In genomic region chr16:50065241-50065623, GRCh38 we compare ENCODE assay signal across 8 cellular contexts. TPM values are rescaled to one million over a fixed set of nuclear protein-coding genes. Genes with fewer than 3 reads are reported as not detected.
DNase-seq lines count a peak whose midpoint lies in the region; ATAC-seq, FAIRE-seq and TF ChIP-seq lines count a peak whose summit lies in the region.

No MANE protein-coding gene starts in this region.

- no peak for TF ChIP-seq EP300 in H1 (IDR thresholded peaks at IDR 0.05; ENCODE audit: borderline replicate concordance in 1 of 2, low read depth in 2 of 2, low read length in 2 of 2)

- H4K5ac ChIP-seq in H1 (ENCODE audit: insufficient read length, low read depth, low read length): no peak overlapping the region

- TF ChIP-seq POLR2A in H1 (IDR thresholded peaks at IDR 0.05; ENCODE audit: control extremely low read depth in 1 of 2, low read depth in 2 of 2, low read length in 2 of 2): no peak

- peak overlapping the region; percentile 58; the same call in 1 of the 2 replicates for H3K9ac ChIP-seq in OCI-LY3 (ENCODE audit: low read length)
- H3K9ac ChIP-seq in H1 (replicated peaks in 1 of 4; ENCODE audit: extremely low read depth in 1 of 4, low read depth in 3 of 4, low read length in 3 of 4): no peak overlapping the region
- H3K9ac ChIP-seq in trophoblast cell (ENCODE audit: low read length): no peak overlapping the region

- H3K23me2 ChIP-seq in H1 (ENCODE audit: low read depth, low read length): peaks cover 10% of the 10 kb centered on the region

- H4K20me1 ChIP-seq in OCI-LY3 (ENCODE audit: insufficient read depth, low read length): 0 out of 2 replicates have a peak, but pooled peaks cover 9% of the 10 kb centered on the region
- H4K20me1 ChIP-seq in H1 (replicated peaks in 1 of 2; ENCODE audit: control insufficient read depth in 1 of 2, insufficient read depth in 2 of 2, low read length in 2 of 2): peaks cover 0 to 2% of the 10 kb centered on the region in 2 experiments

- DNase-seq in Calu3: no peak
- no peak for DNase-seq in H1 (ENCODE audit: low read depth in 1 of 2, low spot score in 2 of 2)
- no peak for DNase-seq in trophoblast cell
- no peak for DNase-seq in urothelium cell line (ENCODE audit: low spot score)
- DNase-seq in GM13976 (ENCODE audit: low spot score): no peak
- no peak for DNase-seq in NCI-H1436 (lab: John Stamatoyannopoulos, UW)

- TF ChIP-seq CTCF in Calu3 (IDR thresholded peaks at IDR 0.05; ENCODE audit: unreplicated experiment) (no peak), OCI-LY3 (IDR thresholded peaks at IDR 0.05; ENCODE audit: low read depth, low read length) (no peak), H1 (IDR thresholded peaks at IDR 0.05; ENCODE audit: control extremely low read depth in 1 of 3, insufficient read depth in 1 of 3, low read depth in 1 of 3, low read length in 3 of 3) (no peak), GM13976 (IDR thresholded peaks at IDR 0.05; ENCODE audit: borderline replicate concordance, control extremely low read depth, extremely low read depth, insufficient read depth, missing control alignments) (no peak)

- H3K9me3 Mint-ChIP-seq in Calu3 (ENCODE audit: low read depth, unreplicated experiment): no peaks in the 10 kb centered on the region

- H2AFZ ChIP-seq in OCI-LY3 (ENCODE audit: low read depth, low read length) (peak overlapping the region; percentile 90), H1 (ENCODE audit: low read length) (peak overlapping the region; percentile 78; the same call in 1 of the 2 replicates), trophoblast cell (ENCODE audit: insufficient read depth, low read length, poor library complexity) (peak overlapping the region; percentile 56)

- peak overlapping the region; percentile 62; the same call in 1 of the 2 replicates for H4K8ac ChIP-seq in H1 (ENCODE audit: extremely low read depth, insufficient read depth, low read length)
- peak overlapping the region; percentile 87 for H4K8ac ChIP-seq in trophoblast cell (ENCODE audit: low read depth, low read length)

- H3K23ac ChIP-seq in H1 (ENCODE audit: insufficient read length): no peak overlapping the region
- H3K23ac ChIP-seq in trophoblast cell (ENCODE audit: low read length): no peak overlapping the region

- POLR2A ChIA-PET in H1 (lab: Charles Lee; ENCODE audit: partially characterized antibody): interaction anchor here (1.3 kb wide), 1 partner anchor 40 kb away, joined by 5 read pairs; the partner anchor contains the start of gene CNEP1R1

- H3K4me3 Mint-ChIP-seq in Calu3 (ENCODE audit: low read depth, unreplicated experiment): peak overlapping the region; percentile 75

- H3K4me1 Mint-ChIP-seq in Calu3 (ENCODE audit: low read depth, unreplicated experiment): peaks cover 25% of the 10 kb centered on the region

- no peak overlapping the region for H2BK15ac ChIP-seq in H1 (ENCODE audit: low read length)

- H3K27ac ChIP-seq in OCI-LY3 (ENCODE audit: low read length): no peak overlapping the region
- no peak overlapping the region for H3K27ac ChIP-seq in H1 (ENCODE audit: low read depth, low read length)
- H3K27ac ChIP-seq in trophoblast cell (ENCODE audit: low read depth, low read length): no peak overlapping the region

- H2AK5ac ChIP-seq in H1 (ENCODE audit: low read depth, low read length) (peak overlapping the region; percentile 1; the same call in 1 of the 2 replicates), trophoblast cell (ENCODE audit: low read length) (no peak overlapping the region)

- CTCF ChIA-PET in Calu3 (lab: Charles Lee) (interaction anchor here (0.6 to 3.4 kb wide), 6 partner anchors 29 to 145 kb away, joined by 3 to 32 read pairs (median 5); partner anchors contain the start of gene CNEP1R1), H1 (lab: Charles Lee; ENCODE audit: partially characterized antibody) (interaction anchor here (4.5 kb wide), 1 partner anchor 41 kb away, joined by 26 read pairs; the partner anchor contains the start of gene CNEP1R1)

- H3K4me1 ChIP-seq in OCI-LY3 (ENCODE audit: low read length) (peaks cover 8% of the 10 kb centered on the region), H1 (replicated peaks in 1 of 4; ENCODE audit: control insufficient read depth in 3 of 4, insufficient read depth in 4 of 4, low read length in 3 of 4) (peaks cover 0 to 9% (median 3%) of the 10 kb centered on the region in 4 experiments; a peak in 5 of 7 replicates), trophoblast cell (ENCODE audit: control insufficient read depth in 1 of 2, insufficient read depth in 2 of 2, low read length in 2 of 2) (peaks cover 3 to 7% of the 10 kb centered on the region in 2 experiments)

- H2BK12ac ChIP-seq in H1 (ENCODE audit: low read depth, low read length): no peak overlapping the region
- no peak overlapping the region for H2BK12ac ChIP-seq in trophoblast cell (ENCODE audit: low read length)

- intact Hi-C loops in Calu3 (cut with micrococcal nuclease; ENCODE audit: unreplicated experiment): loop anchor here (5.0 kb wide), 1 partner anchor 147 kb away; no protein-coding TSS in a partner anchor

- WGBS in H1 (ENCODE audit: extremely low coverage in 1 of 2, insufficient coverage in 1 of 2, insufficient read length in 1 of 2, insufficient replicate concordance in 2 of 2, low coverage in 1 of 2, low lambda C conversion rate in 2 of 2, missing lambda C conversion rate in 1 of 2), 2 experiments: 75% methylated on average over 8 of the region's 8 CpGs; no CpG with 5 or more reads in 1 of the 2 experiments
- WGBS in trophoblast cell (ENCODE audit: extremely low coverage, insufficient coverage, insufficient read length): no CpG with 5 or more reads among the region's 8 CpGs

- H2BK120ac ChIP-seq in H1 (replicated peaks; ENCODE audit: low read depth, low read length) (no peak overlapping the region), trophoblast cell (ENCODE audit: insufficient read depth, low read length, poor library complexity) (peak overlapping the region; percentile 20)

- H3K36me3 ChIP-seq in OCI-LY3 (replicated peaks; ENCODE audit: low read depth, low read length) (peaks cover 19% of the 10 kb centered on the region), H1 (ENCODE audit: control insufficient read depth in 2 of 4, insufficient read depth in 4 of 4, low read length in 3 of 4) (peaks cover 2 to 16% (median 11%) of the 10 kb centered on the region in 4 experiments; a peak in 4 of 8 replicates), trophoblast cell (ENCODE audit: control insufficient read depth in 1 of 2, insufficient read depth in 2 of 2, low read length in 2 of 2) (peaks cover 3 to 6% of the 10 kb centered on the region in 2 experiments)

- H3K27ac Mint-ChIP-seq in Calu3 (ENCODE audit: unreplicated experiment): peak overlapping the region; percentile 42

- H3K9me3 ChIP-seq in OCI-LY3 (ENCODE audit: insufficient read depth, low read length): no peaks in the 10 kb centered on the region
- no peaks in the 10 kb centered on the region for H3K9me3 ChIP-seq in H1 (ENCODE audit: insufficient read depth in 2 of 2, low read depth in 1 of 2, low read length in 1 of 2)
- no peaks in the 10 kb centered on the region for H3K9me3 ChIP-seq in trophoblast cell (ENCODE audit: insufficient read depth, low read depth, low read length)

- H3K56ac ChIP-seq in H1 (replicated peaks; ENCODE audit: insufficient read length, low read depth, low read length): no peak overlapping the region

- H3K79me1 ChIP-seq in H1 (ENCODE audit: low read depth, low read length): no peaks in the 10 kb centered on the region
- H3K79me1 ChIP-seq in trophoblast cell (ENCODE audit: low read length): peaks cover 6% of the 10 kb centered on the region

- no peak overlapping the region for H3K4ac ChIP-seq in H1 (replicated peaks; ENCODE audit: insufficient read length, low read depth, low read length)
- H3K4ac ChIP-seq in trophoblast cell (ENCODE audit: low read depth, low read length): no peak overlapping the region

- peak overlapping the region; percentile 99 for H3K4me3 ChIP-seq in OCI-LY3 (ENCODE audit: low read length)
- H3K4me3 ChIP-seq in H1 (ENCODE audit: extremely low read depth in 1 of 4, insufficient read depth in 2 of 4, low read depth in 3 of 4, low read length in 4 of 4): peak overlapping the region; percentile 11 to 77 (median 20); a peak in 4 of 8 replicates
- H3K4me3 ChIP-seq in trophoblast cell (ENCODE audit: low read depth, low read length): no peak overlapping the region

- H3K36me3 Mint-ChIP-seq in Calu3 (ENCODE audit: insufficient read depth, unreplicated experiment): peaks cover 34% of the 10 kb centered on the region

- TSS peak; percentile 64 for BruUV-seq in Calu3 (replicated peaks; lab: Mats Ljungman, UMichigan)

- H4K12ac ChIP-seq in trophoblast cell (ENCODE audit: low read depth, low read length): peak overlapping the region; percentile 58

- H3K79me2 ChIP-seq in OCI-LY3 (ENCODE audit: low read length) (peaks cover 16% of the 10 kb centered on the region), H1 (ENCODE audit: control insufficient read depth in 1 of 2, insufficient read depth in 2 of 2, low read length in 2 of 2) (peaks cover 0 to 18% of the 10 kb centered on the region in 2 experiments; a peak in 2 of 4 replicates), trophoblast cell (ENCODE audit: control insufficient read depth, insufficient read depth, low read length, poor library complexity) (peaks cover 8% of the 10 kb centered on the region)

- H3K27me3 ChIP-seq in OCI-LY3 (ENCODE audit: low read depth, low read length) (no peaks in the 10 kb centered on the region), H1 (replicated peaks in 1 of 4; ENCODE audit: control insufficient read depth in 3 of 4, extremely low read depth in 1 of 4, insufficient read depth in 3 of 4, low read length in 3 of 4) (no peaks in the 10 kb centered on the region), trophoblast cell (ENCODE audit: insufficient read depth, low read length) (no peaks in the 10 kb centered on the region)

- no peak for ATAC-seq in HG03571 (IDR thresholded peaks at IDR 0.05; ENCODE audit: unreplicated experiment)

- peak overlapping the region; percentile 97 for H3K4me2 ChIP-seq in OCI-LY3 (ENCODE audit: low read length)
- peak overlapping the region; percentile 82 to 94; a peak in 3 of 4 replicates for H3K4me2 ChIP-seq in H1 (ENCODE audit: insufficient read depth in 1 of 2, low read depth in 2 of 2, low read length in 2 of 2)
- H3K4me2 ChIP-seq in trophoblast cell (ENCODE audit: low read length): peak overlapping the region; percentile 44

- in situ Hi-C loops in GM13976 (cut with MboI; ENCODE audit: low sequenced_read_pairs, unreplicated experiment): no loop called here

- no peak for TF ChIP-seq RAD21 in H1 (IDR thresholded peaks at IDR 0.05 in 1 of 2, conservative IDR thresholded peaks at IDR 0.05 in 1 of 2; ENCODE audit: low read depth in 2 of 2, low read length in 2 of 2)

- H3K27me3 Mint-ChIP-seq in Calu3 (ENCODE audit: unreplicated experiment): no peaks in the 10 kb centered on the region

- FAIRE-seq in H1 (lab: Jason Lieb, UNC): no peak
- FAIRE-seq in urothelium cell line (lab: Jason Lieb, UNC): no peak

- no peak overlapping the region for H4K91ac ChIP-seq in H1 (replicated peaks; ENCODE audit: insufficient read length, low read length)
- peak overlapping the region; percentile 55 for H4K91ac ChIP-seq in trophoblast cell (ENCODE audit: low read depth, low read length)

- no peak overlapping the region for H3K14ac ChIP-seq in H1 (ENCODE audit: insufficient read length)
- H3K14ac ChIP-seq in trophoblast cell (ENCODE audit: low read length): no peak overlapping the region

- 0 out of 2 replicates have a peak overlapping the region, but pooled peaks have one; percentile 93 for H2BK20ac ChIP-seq in H1 (ENCODE audit: low read length)

- H2BK5ac ChIP-seq in H1 (ENCODE audit: low read depth, low read length) (no peak overlapping the region), trophoblast cell (ENCODE audit: low read depth, low read length, poor library complexity) (no peak overlapping the region)

- H3K18ac ChIP-seq in H1 (ENCODE audit: extremely low read depth, low read length) (no peak overlapping the region), trophoblast cell (ENCODE audit: low read length) (peak overlapping the region; percentile 57)

RNA-seq across cellular contexts. Expression of gene HEATR3, which starts 0.5 kb away (rescaled TPM):
- total RNA-seq in Calu3 (2022): 27.3 and 28.3 TPM in 2 replicates
- total RNA-seq in H1 (2021; fragmentation: NEBNext Ultra II Directional; extraction: Animal tissue kit (Norgen Biotek cat#: 25700)): 22.2 and 29.2 TPM in 2 replicates
- polyA plus RNA-seq in H1 (2011; rRNA removed): 8.9 and 13.0 TPM in 2 replicates
- 13.7 TPM for polyA plus RNA-seq in H1 (2011; cell fraction: cytosol; rRNA removed)
- 18.5 TPM for polyA plus RNA-seq in H1 (2011; cell fraction: nucleus; rRNA removed)
- polyA plus RNA-seq in H1 (2012, experiment 1 of 2): 11.7 to 19.5 TPM (median 14.0 TPM) in 4 replicates
- 13.9 TPM for polyA plus RNA-seq in H1 (2012, experiment 2 of 2)
- 15.8 TPM for polyA plus RNA-seq in H1 (2013, experiment 1 of 2)
- polyA plus RNA-seq in H1 (2013, experiment 2 of 2): 15.9 TPM
- polyA minus RNA-seq in H1 (2011; rRNA and poly(A)+ RNA removed): 24.8 and 36.6 TPM in 2 replicates
- 30.8 TPM for polyA minus RNA-seq in H1 (2011; cell fraction: cytosol; rRNA and poly(A)+ RNA removed)
- polyA minus RNA-seq in H1 (2011; cell fraction: nucleus; rRNA and poly(A)+ RNA removed): 18.4 TPM
- 9.9 and 12.6 TPM in 2 replicates for polyA plus RNA-seq in trophoblast cell (2013)

RNA-seq across cellular contexts. Expression of gene CNEP1R1, which starts 40.2 kb away (rescaled TPM):
- 21.8 and 23.2 TPM in 2 replicates for total RNA-seq in Calu3 (2022)
- total RNA-seq in H1 (2021; fragmentation: NEBNext Ultra II Directional; extraction: Animal tissue kit (Norgen Biotek cat#: 25700)): 13.6 and 16.2 TPM in 2 replicates
- 8.4 and 10.6 TPM in 2 replicates for polyA plus RNA-seq in H1 (2011; rRNA removed)
- polyA plus RNA-seq in H1 (2011; cell fraction: cytosol; rRNA removed): 12.2 TPM
- 4.2 TPM for polyA plus RNA-seq in H1 (2011; cell fraction: nucleus; rRNA removed)
- 5.5 to 10.2 TPM (median 7.1 TPM) in 4 replicates for polyA plus RNA-seq in H1 (2012, experiment 1 of 2)
- polyA plus RNA-seq in H1 (2012, experiment 2 of 2): 1.3 TPM
- polyA plus RNA-seq in H1 (2013, experiment 1 of 2): 12.4 TPM
- 12.2 TPM for polyA plus RNA-seq in H1 (2013, experiment 2 of 2)
- 12.4 and 16.9 TPM in 2 replicates for polyA minus RNA-seq in H1 (2011; rRNA and poly(A)+ RNA removed)
- 12.6 TPM for polyA minus RNA-seq in H1 (2011; cell fraction: cytosol; rRNA and poly(A)+ RNA removed)
- polyA minus RNA-seq in H1 (2011; cell fraction: nucleus; rRNA and poly(A)+ RNA removed): 12.7 TPM
- polyA plus RNA-seq in trophoblast cell (2013): 16.7 and 17.0 TPM in 2 replicates

Comparison
In these comparisons a context has a peak if more than half of its experiments do, and no peak if none do; other contexts are left out.
1. H3K4me2 ChIP-seq: peak in every context shown above with its lines; median percentile 97 in OCI-LY3; 88 in H1; 44 in trophoblast cell.